Comparison of ENCODE assay signal across 8 cellular contexts in the genomic region with DNA sequence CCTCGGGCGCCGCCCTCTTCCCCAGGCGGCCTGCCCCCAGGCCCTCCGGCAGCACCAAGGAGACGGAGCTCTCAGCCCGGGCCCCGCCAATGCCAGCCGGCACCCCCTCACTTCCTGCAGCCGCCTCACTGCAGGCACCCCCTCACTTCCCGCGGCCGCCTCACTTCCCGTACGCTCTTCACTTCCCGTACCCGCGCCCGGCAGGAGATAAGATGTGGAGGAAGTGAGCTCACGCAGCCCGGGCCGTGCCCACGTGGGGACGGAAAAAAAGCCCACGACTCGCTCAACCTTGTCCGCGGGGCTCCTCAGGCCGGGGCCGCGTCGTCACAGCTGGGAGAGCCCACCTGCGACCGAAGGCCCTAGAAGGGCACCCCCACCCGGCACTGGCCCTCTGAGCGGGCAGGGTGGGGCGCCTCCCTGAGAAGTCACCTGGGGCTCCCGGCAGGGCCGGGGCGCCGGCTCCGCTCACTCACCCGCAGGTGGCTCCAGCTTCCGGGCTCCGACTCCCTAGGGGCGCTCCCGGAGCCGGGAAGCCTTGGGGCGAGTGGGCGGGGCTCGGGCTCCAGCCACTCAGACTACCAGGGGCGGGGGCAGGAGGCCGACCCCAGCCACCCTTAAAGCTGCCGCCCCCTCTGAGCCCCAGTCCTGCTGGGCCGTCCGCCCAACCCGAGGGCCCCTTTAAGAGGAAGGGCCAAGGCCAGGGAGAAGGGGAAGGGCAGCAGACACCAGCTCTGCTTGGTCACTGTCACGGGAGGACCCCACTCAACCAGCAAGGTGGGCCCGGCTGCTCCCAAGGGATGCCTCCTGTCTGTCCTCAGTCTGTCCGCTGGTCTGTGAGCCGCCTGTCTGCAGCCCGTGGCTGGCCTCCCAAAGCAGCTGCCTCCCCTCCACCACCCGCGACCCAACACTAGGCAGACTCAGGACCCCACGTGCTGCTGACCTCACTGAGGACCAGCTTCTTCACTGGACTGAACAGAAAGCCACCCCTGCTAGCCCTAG. TPM values are rescaled to one million over a fixed set of nuclear protein-coding genes. Genes with fewer than 3 reads are reported as not detected.
DNase-seq lines count a peak whose midpoint lies in the region; ATAC-seq and TF ChIP-seq lines count a peak whose summit lies in the region.

No MANE protein-coding gene starts in this region.

- H3K4me3 Mint-ChIP-seq in GM23338 = peak overlapping the region; percentile 87

- H3K79me2 ChIP-seq in GM23338 (replicated peaks; ENCODE audit: insufficient read depth) (peaks cover 71% of the 10 kb centered on the region), hepatocyte (peaks cover 75% of the 10 kb centered on the region)

- H4K20me1 ChIP-seq in GM23338 (replicated peaks; ENCODE audit: insufficient read depth) = peaks cover 29% of the 10 kb centered on the region
- H4K20me1 ChIP-seq in hepatocyte (ENCODE audit: insufficient read depth, poor library complexity, severe bottlenecking) = peaks cover 21% of the 10 kb centered on the region

- intact Hi-C loops in ascending aorta (cut with DNase I) = loop anchor here (1.0 to 5.0 kb wide), 3 partner anchors 32 to 283 kb away; a partner anchor contains a TSS

- H3K27me3 Mint-ChIP-seq in GM23338 (ENCODE audit: insufficient read depth, low read depth, poor library complexity) = peaks cover 15% of the 10 kb centered on the region

- H3K4me3 ChIP-seq in GM23338 (peak overlapping the region; percentile 93), ascending aorta (peak overlapping the region; percentile 63 to 96), hepatocyte (peak overlapping the region; percentile 53)

- no peaks in the 10 kb centered on the region for H3K9me3 Mint-ChIP-seq in GM23338

- H3K9me2 ChIP-seq in GM23338 (ENCODE audit: insufficient read depth) (no peaks in the 10 kb centered on the region), hepatocyte (replicated peaks; ENCODE audit: insufficient read depth) (no peaks in the 10 kb centered on the region)

- no peaks in the 10 kb centered on the region for H3K27me3 ChIP-seq in GM23338 (ENCODE audit: insufficient read depth)
- no peaks in the 10 kb centered on the region for H3K27me3 ChIP-seq in ascending aorta
- H3K27me3 ChIP-seq in hepatocyte = no peaks in the 10 kb centered on the region

- peak overlapping the region; percentile 74; the same call in 1 of the 2 replicates for H3K27ac ChIP-seq in GM23338 (ENCODE audit: low read depth)
- peak overlapping the region; percentile 86 to 91 for H3K27ac ChIP-seq in ascending aorta
- H3K27ac ChIP-seq in hepatocyte = peak overlapping the region; percentile 95

- H3K4me1 ChIP-seq in GM23338 (ENCODE audit: insufficient read depth) = peaks cover 13% of the 10 kb centered on the region
- H3K4me1 ChIP-seq in ascending aorta = peaks cover 8 to 29% of the 10 kb centered on the region in 2 donors
- peaks cover 37% of the 10 kb centered on the region for H3K4me1 ChIP-seq in hepatocyte (ENCODE audit: insufficient read depth)

- H3K27ac Mint-ChIP-seq in GM23338 = peak overlapping the region; percentile 62; the same call in 1 of the 2 replicates

- under 1% methylated on average over 53 of the region's 65 CpGs for WGBS in hepatocyte (ENCODE audit: low lambda C conversion rate, missing lambda C conversion rate)

- peaks cover 37% of the 10 kb centered on the region for H3K4me1 Mint-ChIP-seq in GM23338

- H3K4me2 ChIP-seq in GM23338 (peak overlapping the region; percentile 90), hepatocyte (peak overlapping the region; percentile 98)

- H3K36me3 ChIP-seq in GM23338 (ENCODE audit: insufficient read depth) (no peaks in the 10 kb centered on the region), ascending aorta (no peaks in the 10 kb centered on the region), hepatocyte (replicated peaks; ENCODE audit: insufficient read depth, low read depth) (no peaks in the 10 kb centered on the region)

- DNase-seq in DMS53 (lab: John Stamatoyannopoulos, UW) (peak; percentile 66), GM23338 (ENCODE audit: low spot score) (peak; percentile 95), NAMALWA (ENCODE audit: low spot score) (peak; percentile 97), T-helper 9 cell (peak; percentile 83), ascending aorta (ENCODE audit: low spot score in 2 of 2) (peak; percentile 64 to 91), hepatocyte (ENCODE audit: low spot score) (peak; percentile 93), retina (peak; percentile 89)

- ATAC-seq in GM23338 (peak; percentile 85), HG03095 (IDR thresholded peaks at IDR 0.05; ENCODE audit: unreplicated experiment) (no peak)

- H2AFZ ChIP-seq in GM23338 (no peak overlapping the region), hepatocyte (peak overlapping the region; percentile 52)

- H3K36me3 Mint-ChIP-seq in GM23338 (ENCODE audit: low read depth) = no peaks in the 10 kb centered on the region; the same call in 2 of the 3 replicates

- peaks cover 16% of the 10 kb centered on the region for H3F3A ChIP-seq in GM23338 (replicated peaks; ENCODE audit: low read depth)

- H3K9me3 ChIP-seq in ascending aorta (no peaks in the 10 kb centered on the region), hepatocyte (ENCODE audit: low read depth) (no peaks in the 10 kb centered on the region)

- TF ChIP-seq CTCF in GM23338 (conservative IDR thresholded peaks at IDR 0.05; ENCODE audit: low read depth in 2 of 2) (no peak), ascending aorta (IDR thresholded peaks at IDR 0.05) (no peak), hepatocyte (IDR thresholded peaks at IDR 0.05; ENCODE audit: poor library complexity) (no peak)

TF ChIP-seq in GM23338, 12 proteins besides CTCF, POLR2A, EP300 and RAD21:
- TF ChIP-seq POLR2AphosphoS5 (IDR thresholded peaks at IDR 0.05; ENCODE audit: low read depth) = peak; percentile 43
- TF ChIP-seq ZNF114 (CRISPR knock-in tag; IDR thresholded peaks at IDR 0.05) = no peak

RNA-seq across cellular contexts. Expression of a gene that starts 31.4 kb away (rescaled TPM):
- total RNA-seq in GM23338 (2014; rRNA removed; shearing (Covaris generic)) = 51.6 and 54.5 TPM in 2 replicates
- 40.7 and 43.1 TPM in 2 replicates for polyA plus RNA-seq in GM23338 (2016; fragmentation: Nextera tagmentation; extraction: Ambion mirVana)
- 110 TPM for total RNA-seq in ascending aorta
- 46.2 and 54.7 TPM in 2 replicates for total RNA-seq in hepatocyte
- 62.9 and 64.0 TPM in 2 replicates for polyA plus RNA-seq in hepatocyte
